Comparison of ENCODE assay signal across 8 cellular contexts in genomic region chr18:56650944-56651770, GRCh38. TPM values are rescaled to one million over a fixed set of nuclear protein-coding genes. Genes with fewer than 3 reads are reported as not detected.
DNase-seq lines count a peak whose midpoint lies in the region; ATAC-seq and TF ChIP-seq lines count a peak whose summit lies in the region.

Gene WDR7 (plus strand): TSS chr18:56651359. CDS start chr18:56672516, 21,157 bp downstream.

- H4K20me1 ChIP-seq in OCI-LY3 (ENCODE audit: insufficient read depth, low read length), result no peaks in the 10 kb centered on the region

- H3K36me3 Mint-ChIP-seq in endothelial cell (ENCODE audit: low read depth, unreplicated experiment), result no peaks in the 10 kb centered on the region
- H3K36me3 Mint-ChIP-seq in mesothelial cell of epicardium, result peaks cover 2% of the 10 kb centered on the region

- H3K36me3 ChIP-seq in OCI-LY3 (replicated peaks; ENCODE audit: low read depth, low read length), result no peaks in the 10 kb centered on the region

- peaks cover 34% of the 10 kb centered on the region for H3K4me1 ChIP-seq in OCI-LY3 (ENCODE audit: low read length)

- TF ChIP-seq CTCF in OCI-LY3 (IDR thresholded peaks at IDR 0.05; ENCODE audit: low read depth, low read length) (no peak), endothelial cell (IDR thresholded peaks at IDR 0.05; ENCODE audit: unreplicated experiment) (no peak), mesothelial cell of epicardium (IDR thresholded peaks at IDR 0.05; ENCODE audit: unreplicated experiment) (no peak)

- H3K27ac Mint-ChIP-seq in endothelial cell (ENCODE audit: unreplicated experiment) (peak within 1 kb of the TSS; percentile 61), mesothelial cell of epicardium (peak within 1 kb of the TSS; percentile 79)

- no peaks in the 10 kb centered on the region for H3K27me3 ChIP-seq in OCI-LY3 (ENCODE audit: low read depth, low read length)

- H3K9me3 Mint-ChIP-seq in endothelial cell (ENCODE audit: unreplicated experiment) (no peaks in the 10 kb centered on the region), mesothelial cell of epicardium (peaks cover 13% of the 10 kb centered on the region)

- H3K9ac ChIP-seq in OCI-LY3 (ENCODE audit: low read length), result peak within 1 kb of the TSS; percentile 72

- H3K79me2 ChIP-seq in OCI-LY3 (ENCODE audit: low read length), result peaks cover 39% of the 10 kb centered on the region

- no peaks in the 10 kb centered on the region for H3K27me3 Mint-ChIP-seq in endothelial cell (ENCODE audit: unreplicated experiment)
- H3K27me3 Mint-ChIP-seq in mesothelial cell of epicardium (ENCODE audit: low read depth), result no peaks in the 10 kb centered on the region

- H3K4me3 ChIP-seq in OCI-LY3 (ENCODE audit: low read length), result peak within 1 kb of the TSS; percentile 79

- peak within 1 kb of the TSS; percentile 86 for H3K4me2 ChIP-seq in OCI-LY3 (ENCODE audit: low read length)

- H2AFZ ChIP-seq in OCI-LY3 (ENCODE audit: low read depth, low read length), result peak within 1 kb of the TSS; percentile 99

- DNase-seq in D341Med (ENCODE audit: low spot score), result peak; percentile 93
- DNase-seq in HuH-7 (ENCODE audit: low spot score), result peak; percentile 46
- DNase-seq in activated CD8-positive, alpha-beta memory T cell treated with anti-CD3 and anti-CD28 coated beads, Interleukin-2, amount 50 U/mL, for 48 hours, result peak; percentile 94
- peak; percentile 90 for DNase-seq in endothelial cell (ENCODE audit: low spot score)
- peak; percentile 80 to 88 for DNase-seq in mesothelial cell of epicardium (ENCODE audit: low spot score in 2 of 2, unreplicated experiment in 2 of 2)
- DNase-seq in stimulated activated CD8-positive, alpha-beta memory T cell treated with anti-CD3 and anti-CD28 coated beads, Interleukin-15, amount 100 ng/mL, for 48 hours (ENCODE audit: low read depth in 2 of 2), result peak; percentile 90 to 92

- H3K9me3 ChIP-seq in OCI-LY3 (ENCODE audit: insufficient read depth, low read length), result no peaks in the 10 kb centered on the region

- peak within 1 kb of the TSS; percentile 94 for H3K4me3 Mint-ChIP-seq in endothelial cell (ENCODE audit: unreplicated experiment)
- peak within 1 kb of the TSS; percentile 90 for H3K4me3 Mint-ChIP-seq in mesothelial cell of epicardium

- H3K27ac ChIP-seq in OCI-LY3 (ENCODE audit: low read length), result peak within 1 kb of the TSS; percentile 59

- peak; percentile 96 for ATAC-seq in GM21515 (IDR thresholded peaks at IDR 0.05; ENCODE audit: unreplicated experiment)

- H3K4me1 Mint-ChIP-seq in endothelial cell (ENCODE audit: unreplicated experiment) (peaks cover 8% of the 10 kb centered on the region), mesothelial cell of epicardium (peaks cover 16% of the 10 kb centered on the region)

RNA-seq across cellular contexts. Expression of gene WDR7, which starts in this region (rescaled TPM):
- total RNA-seq in endothelial cell (ENCODE audit: unreplicated experiment), result 42.0 TPM
- total RNA-seq in mesothelial cell of epicardium, result 22.8 to 28.0 TPM (median 27.4 TPM) in 3 replicates

Comparison
In these comparisons a context has a peak if more than half of its experiments do, and no peak if none do; other contexts are left out.
1. Peak in every context shown above with its lines: DNase-seq, ATAC-seq, H3K4me3 ChIP-seq and H3K27ac ChIP-seq.